ENCODE assay signal across 8 cellular contexts in the genomic region with DNA sequence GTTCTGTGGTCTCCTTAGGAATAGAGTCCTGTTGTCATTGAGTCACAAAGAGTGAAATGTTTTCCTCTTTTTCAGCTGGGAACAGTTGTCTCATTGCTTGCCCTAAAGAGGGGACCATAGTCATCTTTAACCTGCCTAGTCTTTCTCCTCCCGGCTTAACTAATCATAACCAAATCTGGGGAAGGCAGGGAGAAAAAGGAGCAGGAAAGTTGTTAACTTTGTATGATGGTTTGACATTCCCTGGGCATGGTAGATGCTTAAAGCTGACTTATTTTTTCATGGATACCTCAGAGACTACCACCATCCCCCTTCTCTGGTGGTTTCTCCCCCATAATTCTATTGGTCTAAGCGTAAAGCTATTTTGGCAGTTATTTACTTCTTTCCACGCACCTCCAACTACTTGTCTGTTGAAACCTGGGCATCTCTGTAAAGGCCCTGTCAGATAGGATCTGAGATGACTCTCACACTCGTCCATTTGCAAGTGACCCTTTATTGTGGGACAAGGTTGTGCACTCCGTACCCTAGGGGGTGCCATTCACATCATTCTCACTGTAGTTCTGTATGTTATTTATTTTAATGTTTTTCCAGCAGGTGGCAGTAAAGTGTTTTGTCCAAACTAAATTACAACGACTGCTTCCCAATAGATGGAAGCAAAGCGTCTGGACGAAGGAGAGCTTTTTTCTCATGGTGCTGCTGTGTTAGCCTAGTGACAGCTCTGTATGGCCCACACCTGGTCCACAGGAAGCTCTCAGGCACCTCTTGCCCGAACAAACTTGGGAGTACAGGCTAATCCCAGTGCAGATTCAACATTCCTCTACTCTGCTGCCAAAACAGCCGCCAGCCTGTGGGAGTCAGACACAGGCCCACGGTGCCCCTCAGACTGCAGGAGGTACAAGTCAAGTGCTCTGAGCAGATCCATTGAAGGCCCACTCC. TPM values are rescaled to one million over a fixed set of nuclear protein-coding genes. Genes with fewer than 3 reads are reported as not detected.
DNase-seq lines count a peak whose midpoint lies in the region; ATAC-seq and TF ChIP-seq lines count a peak whose summit lies in the region.

No MANE protein-coding gene starts in this region.

- peaks cover 3 to 10% of the 10 kb centered on the region in 2 donors for H3K4me1 ChIP-seq in lung (ENCODE audit: control insufficient read depth in 2 of 2, insufficient read depth in 2 of 2, low read length in 2 of 2)

- ATAC-seq in GM18858 (IDR thresholded peaks at IDR 0.05; ENCODE audit: unreplicated experiment) (peak; percentile 41), HG03521 (IDR thresholded peaks at IDR 0.05; ENCODE audit: unreplicated experiment) (peak; percentile 27), lung (ENCODE audit: insufficient read depth, low FRiP score) (peak; percentile 56)

- H3K9me3 ChIP-seq in lung (ENCODE audit: control insufficient read depth in 2 of 2, insufficient read depth in 1 of 2, low read length in 1 of 2), result no peaks in the 10 kb centered on the region

- H3K27me3 ChIP-seq in dorsolateral prefrontal cortex (no peaks in the 10 kb centered on the region), lung (ENCODE audit: control insufficient read depth, insufficient read depth) (no peaks in the 10 kb centered on the region)

- H3K36me3 ChIP-seq in lung (ENCODE audit: control insufficient read depth in 2 of 2, insufficient read depth in 2 of 2, low read length in 2 of 2), result no peaks in the 10 kb centered on the region

- TF ChIP-seq CTCF in dorsolateral prefrontal cortex (IDR thresholded peaks at IDR 0.05 in 54 of 56, conservative IDR thresholded peaks at IDR 0.05 in 2 of 56; ENCODE audit: low read depth in 1 of 56, partially characterized antibody in 56 of 56), result peak; percentile 60 to 100 (median 95)
- TF ChIP-seq CTCF in lung (IDR thresholded peaks at IDR 0.05; ENCODE audit: control extremely low read depth, extremely low read depth), result peak; percentile 91

- WGBS in lung, 2 donors, result 35 to 36% methylated on average over 11 of the region's 11 CpGs

- peak overlapping the region; percentile 77 to 99 (median 93) for H3K27ac ChIP-seq in dorsolateral prefrontal cortex
- H3K27ac ChIP-seq in lung (ENCODE audit: low read depth in 1 of 2, low read length in 1 of 2), result peak overlapping the region in 1 of 2 donors; percentile 7

- peak; percentile 75 for DNase-seq in AG08395 (ENCODE audit: low spot score)
- DNase-seq in NCI-H748 treated with DMSO at 0.1 percent for 48 hours (lab: John Stamatoyannopoulos, UW), result peak; percentile 83
- peak; percentile 39 to 43 for DNase-seq in activated CD4-positive, alpha-beta T cell treated with anti-CD3 and anti-CD28 coated beads, Interleukin-2, amount 50 U/mL, for 4 hours
- peak in 9 of 10 donors; percentile 41 to 78 (median 57) for DNase-seq in dorsolateral prefrontal cortex
- peak; percentile 53 for DNase-seq in lung (ENCODE audit: low spot score)
- peak; percentile 13 to 31 for DNase-seq in stimulated activated CD8-positive, alpha-beta memory T cell treated with anti-CD3 and anti-CD28 coated beads, Interleukin-15, amount 100 ng/mL, for 4 hours (ENCODE audit: low read depth in 2 of 2)

- peak overlapping the region in 36 of 59 donors; percentile 4 to 57 (median 19) for H3K4me3 ChIP-seq in dorsolateral prefrontal cortex
- no peak overlapping the region for H3K4me3 ChIP-seq in lung

- intact Hi-C loops in dorsolateral prefrontal cortex (cut with DNase I), result loop anchor here (2.0 to 10.0 kb wide), 4 partner anchors 33 to 131 kb away; no protein-coding TSS in a partner anchor

RNA-seq across cellular contexts. Expression of a gene that starts 3.0 kb away (rescaled TPM):
- 100 to 1,000 TPM in 22 of 120 experiments, 10 to 100 TPM in 98; 61.9 to 120 (median 86.7) TPM for total RNA-seq in dorsolateral prefrontal cortex
- total RNA-seq in lung, result 10 to 100 TPM; 38.0 to 63.6 TPM
- polyA plus RNA-seq in lung, result 1 to 10 TPM; 7.6 to 8.8 TPM

RNA-seq across cellular contexts. Expression of a gene that starts 48.0 kb away (rescaled TPM):
- 1 to 10 TPM in 9 of 120 experiments, under 1 TPM in 68, not detected in 43; 0.28 to 1.5 (median 0.52) TPM for total RNA-seq in dorsolateral prefrontal cortex
- total RNA-seq in lung, result not detected
- not detected for polyA plus RNA-seq in lung

Comparison
In these comparisons a context has a peak if more than half of its experiments do, and no peak if none do; other contexts are left out.
1. DNase-seq: peak in every context shown above with its lines; median percentile 83 in NCI-H748 treated with DMSO at 0.1 percent for 48 hours; 75 in AG08395; 57 in dorsolateral prefrontal cortex; 53 in lung; 41 in activated CD4-positive, alpha-beta T cell treated with anti-CD3 and anti-CD28 coated beads, Interleukin-2, amount 50 U/mL, for 4 hours; 22 in stimulated activated CD8-positive, alpha-beta memory T cell treated with anti-CD3 and anti-CD28 coated beads, Interleukin-15, amount 100 ng/mL, for 4 hours.